In genomic region chr13:30576528-30576927, GRCh38 we compare ENCODE assay signal across 9 cellular contexts.
A peak's percentile ranks its signal among the peaks of the same experiment; 100 is the strongest.
DNase-seq lines count a peak whose midpoint lies in the region; ATAC-seq and TF ChIP-seq lines count a peak whose summit lies in the region.
"Had no signal": no experiment of that assay in that cellular context is flagged by ENCODE, and none has a peak within 500 bp of the region (broad histone marks: within the 10 kb centered on the region; RNA-seq: fewer than 3 reads in every experiment).

No MANE protein-coding gene starts in this region.

- no peak overlapping the region for H3K27ac ChIP-seq in effector memory CD4-positive, alpha-beta T cell (ENCODE audit: insufficient read depth, low read length, poor library complexity, severe bottlenecking)
- H3K27ac ChIP-seq: 22Rv1 had no signal

- H3K36me3 ChIP-seq in effector memory CD4-positive, alpha-beta T cell (ENCODE audit: control insufficient read depth, insufficient read depth, low read length), result no peaks in the 10 kb centered on the region

- H3K27me3 ChIP-seq in effector memory CD4-positive, alpha-beta T cell (replicated peaks; ENCODE audit: control insufficient read depth, insufficient read depth, low read length, poor library complexity, severe bottlenecking), result no peaks in the 10 kb centered on the region

- no peak overlapping the region for H3K4me3 ChIP-seq in effector memory CD4-positive, alpha-beta T cell (ENCODE audit: insufficient read depth, low read depth, low read length, poor library complexity, severe bottlenecking)

- peak; percentile 12 for DNase-seq in DMS 273 (lab: John Stamatoyannopoulos, UW; ENCODE audit: unreplicated experiment)
- DNase-seq in DMS 273 treated with DMSO at 0.1 percent for 48 hours (lab: John Stamatoyannopoulos, UW), result no peak
- peak; percentile 47 to 52 for DNase-seq in activated CD4-positive, alpha-beta T cell treated with anti-CD3 and anti-CD28 coated beads for 4 hours
- DNase-seq in effector memory CD4-positive, alpha-beta T cell, result peak; percentile 43 to 58 (median 49)
- DNase-seq in stimulated activated CD4-positive, alpha-beta T cell treated with anti-CD3 and anti-CD28 coated beads, TNF-alpha, amount 100 ng/mL, for 4 hours (ENCODE audit: low read depth in 3 of 3), result peak in 2 of 3 experiments; percentile 5 to 29

- H3K9me3 ChIP-seq in effector memory CD4-positive, alpha-beta T cell (ENCODE audit: control insufficient read depth, low read length), result no peaks in the 10 kb centered on the region

- ATAC-seq in SK-N-SH treated with all-trans-retinoic acid at 6 μM for 48 hours, result no peak
- no peak for ATAC-seq in HG02970 (IDR thresholded peaks at IDR 0.05; ENCODE audit: low FRiP score, unreplicated experiment)
- ATAC-seq in GM18517 (IDR thresholded peaks at IDR 0.05; ENCODE audit: unreplicated experiment), result no peak

- H3K4me1 ChIP-seq in effector memory CD4-positive, alpha-beta T cell (ENCODE audit: control insufficient read depth, insufficient read depth, low read length, poor library complexity, severe bottlenecking), result peaks cover 20% of the 10 kb centered on the region

TF ChIP-seq in SK-N-SH treated with all-trans-retinoic acid at 6 μM for 48 hours, 23 proteins besides CTCF, POLR2A, EP300 and RAD21:
- TF ChIP-seq ZNF8 (CRISPR knock-in tag; IDR thresholded peaks at IDR 0.05) (no peak), TOX (CRISPR knock-in tag; IDR thresholded peaks at IDR 0.05; ENCODE audit: borderline replicate concordance) (no peak), ZFP30 (CRISPR knock-in tag; IDR thresholded peaks at IDR 0.05) (no peak), ZFP3 (CRISPR knock-in tag; IDR thresholded peaks at IDR 0.05) (no peak), RARB (CRISPR knock-in tag; IDR thresholded peaks at IDR 0.05) (no peak), ESRRG (CRISPR knock-in tag; IDR thresholded peaks at IDR 0.05) (no peak), ISL1 (CRISPR knock-in tag; IDR thresholded peaks at IDR 0.05) (no peak)
